In the genomic region with DNA sequence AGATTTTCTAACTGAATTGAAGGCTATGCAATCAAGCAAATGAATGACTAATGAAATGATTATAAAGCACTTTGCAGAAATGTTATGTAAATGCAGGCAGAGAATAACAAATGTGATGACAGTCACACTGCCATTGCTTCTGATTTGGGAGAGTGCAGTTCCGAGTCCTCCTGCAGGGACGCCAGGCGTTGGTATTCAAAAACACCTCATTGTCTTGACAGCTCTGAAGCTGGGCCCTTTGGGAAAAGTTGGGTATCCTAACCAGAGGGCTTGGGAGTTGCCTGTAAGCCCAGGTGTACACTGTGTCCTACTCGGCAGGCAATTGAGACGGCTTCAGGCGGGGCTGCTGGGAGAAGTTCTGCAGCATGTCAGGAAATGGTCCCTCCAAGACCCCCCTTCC, we compare ENCODE assay signal across 21 cellular contexts. TPM values are rescaled to one million over a fixed set of nuclear protein-coding genes. Genes with fewer than 3 reads are reported as not detected.
A peak's percentile ranks its signal among the peaks of the same experiment; 100 is the strongest.
DNase-seq lines count a peak whose midpoint lies in the region; ATAC-seq, FAIRE-seq and TF ChIP-seq lines count a peak whose summit lies in the region.
"Had no signal": no experiment of that assay in that cellular context is flagged by ENCODE, and none has a peak within 500 bp of the region (broad histone marks: within the 10 kb centered on the region; RNA-seq: fewer than 3 reads in every experiment).

No MANE protein-coding gene starts in this region.

- POLR2A ChIA-PET in H1 (lab: Charles Lee; ENCODE audit: partially characterized antibody) = no interaction called here
- POLR2A ChIA-PET in OCI-LY7 (lab: Charles Lee) = no interaction called here

- H3K14ac ChIP-seq in H1 (ENCODE audit: insufficient read length) = no peak overlapping the region

- H4K91ac ChIP-seq in H1 (replicated peaks; ENCODE audit: insufficient read length, low read length) = no peak overlapping the region

- H3K79me2 ChIP-seq in GM23338 (replicated peaks; ENCODE audit: insufficient read depth) (no peaks in the 10 kb centered on the region), H1 (ENCODE audit: control insufficient read depth in 1 of 2, insufficient read depth in 2 of 2, low read length in 2 of 2) (no peaks in the 10 kb centered on the region), OCI-LY7 (ENCODE audit: insufficient read depth, low read depth, low read length) (no peaks in the 10 kb centered on the region)

- H3K23me2 ChIP-seq in H1 (ENCODE audit: low read depth, low read length) = no peaks in the 10 kb centered on the region

- TF ChIP-seq RAD21 in H1 (IDR thresholded peaks at IDR 0.05 in 1 of 2, conservative IDR thresholded peaks at IDR 0.05 in 1 of 2; ENCODE audit: low read depth in 2 of 2, low read length in 2 of 2) = peak in 1 of 2 experiments; percentile 16; a peak in 1 of 4 replicates

- ATAC-seq in GM23338 (peak; percentile 82), GM18505 (IDR thresholded peaks at IDR 0.05; ENCODE audit: unreplicated experiment) (no peak)

- H3F3A ChIP-seq in GM23338 (replicated peaks; ENCODE audit: low read depth) = no peaks in the 10 kb centered on the region

- H3K4me1 Mint-ChIP-seq in GM23338 (no peaks in the 10 kb centered on the region), immature natural killer cell (no peaks in the 10 kb centered on the region)
- H3K4me1 Mint-ChIP-seq: CD4-positive, CD25-positive, alpha-beta regulatory T cell had no signal

- no TSS peak for BruUV-seq in OCI-LY7 (replicated peaks; lab: Mats Ljungman, UMichigan)

- H3K9me2 ChIP-seq in GM23338 (ENCODE audit: insufficient read depth) = no peaks in the 10 kb centered on the region; the same call in 1 of the 2 replicates
- no peaks in the 10 kb centered on the region for H3K9me2 ChIP-seq in OCI-LY7 (ENCODE audit: insufficient read depth, low read length)

- no peak for TF ChIP-seq CTCF in GM23338 (conservative IDR thresholded peaks at IDR 0.05; ENCODE audit: low read depth in 2 of 2)
- TF ChIP-seq CTCF in H1 (IDR thresholded peaks at IDR 0.05; ENCODE audit: control extremely low read depth in 1 of 3, insufficient read depth in 1 of 3, low read depth in 1 of 3, low read length in 3 of 3) = peak in 2 of 3 experiments; percentile 38; a peak in 2 of 4 replicates
- peak; percentile 57 for TF ChIP-seq CTCF in left ventricle myocardium inferior (IDR thresholded peaks at IDR 0.05; ENCODE audit: borderline replicate concordance)
- TF ChIP-seq CTCF in OCI-LY7 (conservative IDR thresholded peaks at IDR 0.05; ENCODE audit: low read length) = no peak

- H3K4me2 ChIP-seq in GM23338 (no peak overlapping the region), H1 (ENCODE audit: insufficient read depth in 1 of 2, low read depth in 2 of 2, low read length in 2 of 2) (no peak overlapping the region), OCI-LY7 (ENCODE audit: low read length) (no peak overlapping the region)

- no peak overlapping the region for H2BK20ac ChIP-seq in H1 (ENCODE audit: low read length)

- H3K23ac ChIP-seq in H1 (ENCODE audit: insufficient read length) = no peak overlapping the region

- no peak overlapping the region for H3K27ac ChIP-seq in GM23338 (ENCODE audit: low read depth)
- H3K27ac ChIP-seq in H1 (ENCODE audit: low read depth, low read length) = no peak overlapping the region
- peak overlapping the region; percentile 49 for H3K27ac ChIP-seq in left ventricle myocardium inferior (replicated peaks)
- no peak overlapping the region for H3K27ac ChIP-seq in OCI-LY7 (ENCODE audit: low read depth, low read length, poor library complexity, severe bottlenecking)
- H3K27ac ChIP-seq: RWPE1, SJCRH30 had no signal

- TF ChIP-seq POLR2A in H1 (IDR thresholded peaks at IDR 0.05; ENCODE audit: control extremely low read depth in 1 of 2, low read depth in 2 of 2, low read length in 2 of 2) (no peak), GM18505 (IDR thresholded peaks at IDR 0.05; ENCODE audit: borderline replicate concordance, extremely low read depth, insufficient read depth, insufficient read length) (no peak)

- intact Hi-C loops in left ventricle myocardium inferior (cut with micrococcal nuclease) (no loop called here), OCI-LY7 (cut with micrococcal nuclease; ENCODE audit: unreplicated experiment) (loop anchor here (5.0 kb wide), 1 partner anchor 1122 kb away; the partner anchor contains the start of gene PITX1)

- DNase-seq in Ammon's horn (ENCODE audit: low spot score) (peak; percentile 31), GM23338 (ENCODE audit: low spot score) (peak; percentile 40), H1 (ENCODE audit: low read depth in 1 of 2, low spot score in 2 of 2) (no peak), left ventricle myocardium inferior (peak; percentile 27), immature natural killer cell (no peak), SHP77 (lab: John Stamatoyannopoulos, UW) (no peak), OCI-LY7 (ENCODE audit: low spot score) (no peak)
- DNase-seq: CD4-positive, CD25-positive, alpha-beta regulatory T cell; EL; GF-D8; Kasumi-1; MG63; NCI-H1694 treated with DMSO at 0.1 percent for 48 hours; NCI-H2081 treated with DMSO at 0.1 percent for 48 hours; NCI-H2227 treated with DMSO at 0.1 percent for 48 hours; NCI-H510A; SJCRH30 had no signal

- H3K27me3 ChIP-seq in GM23338 (ENCODE audit: insufficient read depth) = no peaks in the 10 kb centered on the region
- no peaks in the 10 kb centered on the region for H3K27me3 ChIP-seq in H1 (replicated peaks in 1 of 4; ENCODE audit: control insufficient read depth in 3 of 4, extremely low read depth in 1 of 4, insufficient read depth in 3 of 4, low read length in 3 of 4)
- no peaks in the 10 kb centered on the region for H3K27me3 ChIP-seq in left ventricle myocardium inferior (ENCODE audit: low read depth)
- H3K27me3 ChIP-seq: MG63, SJCRH30 had no signal

- no peaks in the 10 kb centered on the region for H3K79me1 ChIP-seq in H1 (ENCODE audit: low read depth, low read length)

- H2BK5ac ChIP-seq in H1 (ENCODE audit: low read depth, low read length) = no peak overlapping the region

- no peak overlapping the region for H2BK15ac ChIP-seq in H1 (ENCODE audit: low read length)

- H3K56ac ChIP-seq in H1 (replicated peaks; ENCODE audit: insufficient read length, low read depth, low read length) = no peak overlapping the region

- H3K18ac ChIP-seq in H1 (ENCODE audit: extremely low read depth, low read length) = no peak overlapping the region

- FAIRE-seq in H1 (lab: Jason Lieb, UNC) = no peak
- FAIRE-seq: A204.1 had no signal

- 64% methylated on average over 6 of the region's 6 CpGs; no CpG with 5 or more reads in 1 of the 2 experiments for WGBS in H1 (ENCODE audit: extremely low coverage in 1 of 2, insufficient coverage in 1 of 2, insufficient read length in 1 of 2, insufficient replicate concordance in 2 of 2, low coverage in 1 of 2, low lambda C conversion rate in 2 of 2, missing lambda C conversion rate in 1 of 2), 2 experiments

- H4K20me1 ChIP-seq in GM23338 (replicated peaks; ENCODE audit: insufficient read depth) (no peaks in the 10 kb centered on the region), H1 (replicated peaks in 1 of 2; ENCODE audit: control insufficient read depth in 1 of 2, insufficient read depth in 2 of 2, low read length in 2 of 2) (no peaks in the 10 kb centered on the region), OCI-LY7 (ENCODE audit: insufficient read depth, low read length) (no peaks in the 10 kb centered on the region)

- H3K4me1 ChIP-seq in GM23338 (ENCODE audit: insufficient read depth) (no peaks in the 10 kb centered on the region), H1 (replicated peaks in 1 of 4; ENCODE audit: control insufficient read depth in 3 of 4, insufficient read depth in 4 of 4, low read length in 3 of 4) (no peaks in the 10 kb centered on the region), left ventricle myocardium inferior (peaks cover 35% of the 10 kb centered on the region), OCI-LY7 (ENCODE audit: insufficient read depth, low read length, poor library complexity, severe bottlenecking) (peaks cover 10% of the 10 kb centered on the region)

- H3K4me3 Mint-ChIP-seq in GM23338 (no peak overlapping the region), immature natural killer cell (no peak overlapping the region)
- H3K4me3 Mint-ChIP-seq: B cell; CD4-positive, CD25-positive, alpha-beta regulatory T cell had no signal

- H3K4ac ChIP-seq in H1 (replicated peaks; ENCODE audit: insufficient read length, low read depth, low read length) = no peak overlapping the region

- no peak overlapping the region for H4K5ac ChIP-seq in H1 (ENCODE audit: insufficient read length, low read depth, low read length)

- H3K27me3 Mint-ChIP-seq in GM23338 (ENCODE audit: insufficient read depth, low read depth, poor library complexity) (peaks cover 8% of the 10 kb centered on the region), immature natural killer cell (ENCODE audit: low read depth in 3 of 3) (peaks cover 0 to 7% (median 2%) of the 10 kb centered on the region in 3 donors)
- H3K27me3 Mint-ChIP-seq: B cell; CD4-positive, CD25-positive, alpha-beta regulatory T cell had no signal

- H4K8ac ChIP-seq in H1 (ENCODE audit: extremely low read depth, insufficient read depth, low read length) = no peak overlapping the region

- no peak overlapping the region for H3K27ac Mint-ChIP-seq in GM23338
- H3K27ac Mint-ChIP-seq in immature natural killer cell = no peak overlapping the region
- H3K27ac Mint-ChIP-seq: B cell; CD4-positive, CD25-positive, alpha-beta regulatory T cell had no signal

- H3K36me3 Mint-ChIP-seq in GM23338 (ENCODE audit: low read depth) (no peaks in the 10 kb centered on the region), immature natural killer cell (no peaks in the 10 kb centered on the region)
- H3K36me3 Mint-ChIP-seq: CD4-positive, CD25-positive, alpha-beta regulatory T cell had no signal

- no peak for TF ChIP-seq EP300 in H1 (IDR thresholded peaks at IDR 0.05; ENCODE audit: borderline replicate concordance in 1 of 2, low read depth in 2 of 2, low read length in 2 of 2)

- no peak overlapping the region for H3K4me3 ChIP-seq in GM23338
- no peak overlapping the region for H3K4me3 ChIP-seq in H1 (ENCODE audit: extremely low read depth in 1 of 4, insufficient read depth in 2 of 4, low read depth in 3 of 4, low read length in 4 of 4)
- no peak overlapping the region for H3K4me3 ChIP-seq in left ventricle myocardium inferior
- H3K4me3 ChIP-seq in OCI-LY7 (ENCODE audit: low read depth, low read length, poor library complexity, severe bottlenecking) = no peak overlapping the region
- H3K4me3 ChIP-seq: MG63, SJCRH30 had no signal

- H2AFZ ChIP-seq in GM23338 = no peak overlapping the region
- no peak overlapping the region for H2AFZ ChIP-seq in H1 (ENCODE audit: low read length)
- no peak overlapping the region for H2AFZ ChIP-seq in OCI-LY7 (ENCODE audit: low read length)

- no peak overlapping the region for H2BK120ac ChIP-seq in H1 (replicated peaks; ENCODE audit: low read depth, low read length)

- H3K9me3 Mint-ChIP-seq in GM23338 (no peaks in the 10 kb centered on the region), immature natural killer cell (no peaks in the 10 kb centered on the region)
- H3K9me3 Mint-ChIP-seq: CD4-positive, CD25-positive, alpha-beta regulatory T cell had no signal

- H3K36me3 ChIP-seq in GM23338 (ENCODE audit: insufficient read depth) = no peaks in the 10 kb centered on the region
- no peaks in the 10 kb centered on the region; a peak in 1 of 8 replicates for H3K36me3 ChIP-seq in H1 (ENCODE audit: control insufficient read depth in 2 of 4, insufficient read depth in 4 of 4, low read length in 3 of 4)
- no peaks in the 10 kb centered on the region for H3K36me3 ChIP-seq in left ventricle myocardium inferior
- H3K36me3 ChIP-seq in OCI-LY7 (ENCODE audit: insufficient read depth, low read length) = no peaks in the 10 kb centered on the region
- H3K36me3 ChIP-seq: MG63, SJCRH30 had no signal

- no peak overlapping the region for H2AK5ac ChIP-seq in H1 (ENCODE audit: low read depth, low read length)

- no peak overlapping the region for H3K9ac ChIP-seq in H1 (replicated peaks in 1 of 4; ENCODE audit: extremely low read depth in 1 of 4, low read depth in 3 of 4, low read length in 3 of 4)

- CTCF ChIA-PET in H1 (lab: Charles Lee; ENCODE audit: partially characterized antibody) (interaction anchor here (1.0 to 1.8 kb wide), 2 partner anchors 9 to 34 kb away, joined by 3 to 4 read pairs; no protein-coding TSS in a partner anchor), OCI-LY7 (lab: Charles Lee; ENCODE audit: unreplicated experiment) (no interaction called here)

- no peak overlapping the region for H2BK12ac ChIP-seq in H1 (ENCODE audit: low read depth, low read length)

- H3K9me3 ChIP-seq in H1 (ENCODE audit: insufficient read depth in 2 of 2, low read depth in 1 of 2, low read length in 1 of 2) (no peaks in the 10 kb centered on the region), left ventricle myocardium inferior (replicated peaks) (no peaks in the 10 kb centered on the region), OCI-LY7 (ENCODE audit: low read length) (no peaks in the 10 kb centered on the region)
- H3K9me3 ChIP-seq: MG63, SJCRH30 had no signal

RNA-seq across cellular contexts. Expression of gene C5orf15, which starts 57.8 kb away (rescaled TPM):
- 61.4 and 67.4 TPM in 2 replicates for total RNA-seq in GM23338 (2014; rRNA removed; shearing (Covaris generic))
- 28.6 and 37.7 TPM in 2 replicates for polyA plus RNA-seq in GM23338 (2016; fragmentation: Nextera tagmentation; extraction: Ambion mirVana)
- 31.7 and 33.3 TPM in 2 replicates for total RNA-seq in H1 (2021; fragmentation: NEBNext Ultra II Directional; extraction: Animal tissue kit (Norgen Biotek cat#: 25700))
- polyA plus RNA-seq in H1 (2011; rRNA removed) = 39.3 and 51.4 TPM in 2 replicates
- polyA plus RNA-seq in H1 (2011; cell fraction: cytosol; rRNA removed) = 51.0 TPM
- polyA plus RNA-seq in H1 (2011; cell fraction: nucleus; rRNA removed) = 17.7 TPM
- 24.6 to 43.6 TPM (median 31.4 TPM) in 4 replicates for polyA plus RNA-seq in H1 (2012, experiment 1 of 2)
- polyA plus RNA-seq in H1 (2012, experiment 2 of 2) = 16.9 TPM
- polyA plus RNA-seq in H1 (2013, experiment 1 of 2) = 66.1 TPM
- polyA plus RNA-seq in H1 (2013, experiment 2 of 2) = 78.3 TPM
- polyA minus RNA-seq in H1 (2011; rRNA and poly(A)+ RNA removed) = 31.1 and 42.4 TPM in 2 replicates
- polyA minus RNA-seq in H1 (2011; cell fraction: cytosol; rRNA and poly(A)+ RNA removed) = 32.4 TPM
- polyA minus RNA-seq in H1 (2011; cell fraction: nucleus; rRNA and poly(A)+ RNA removed) = 12.6 TPM
- 34.4 TPM for total RNA-seq in left ventricle myocardium inferior
- 10 to 100 TPM; 30.0 to 30.6 (median 30.3) TPM for polyA plus RNA-seq in immature natural killer cell
- total RNA-seq in OCI-LY7 (2014; rRNA removed; shearing (Covaris generic)) = 32.5 and 46.4 TPM in 2 replicates
- total RNA-seq in OCI-LY7 (2022) = 32.2 and 39.2 TPM in 2 replicates

Comparison
In these comparisons a context has a peak if more than half of its experiments do, and no peak if none do; other contexts are left out.
1. DNase-seq: peak in Ammon's horn (single experiment), GM23338 (single experiment) and left ventricle myocardium inferior (single experiment); none in H1 (0 of 2), immature natural killer cell (0 of 3), SHP77 (0 of 2) and OCI-LY7 (single experiment).
2. CTCF ChIP-seq: peak in H1 (2 of 3) and left ventricle myocardium inferior (single experiment); none in GM23338 (0 of 2) and OCI-LY7 (single experiment).